In genomic region chr15:70582143-70582945, GRCh38 we compare ENCODE assay signal across 14 cellular contexts.
DNase-seq lines count a peak whose midpoint lies in the region; FAIRE-seq and TF ChIP-seq lines count a peak whose summit lies in the region.
"Had no signal": no experiment of that assay in that cellular context is flagged by ENCODE, and none has a peak within 500 bp of the region (broad histone marks: within the 10 kb centered on the region; RNA-seq: fewer than 3 reads in every experiment).

No MANE protein-coding gene starts in this region.

- DNase-seq in Daoy (ENCODE audit: low read depth) = peak; percentile 23
- DNase-seq in HFFc6 = peak; percentile 41
- no peak for DNase-seq in bronchial epithelial cell (ENCODE audit: low read depth)
- peak; percentile 83 for DNase-seq in myocyte (ENCODE audit: low read depth)
- no peak for DNase-seq in activated CD4-positive, alpha-beta T cell treated with anti-CD3 and anti-CD28 coated beads, Interleukin-2, amount 50 U/mL, for 4 hours
- no peak for DNase-seq in activated CD4-positive, alpha-beta T cell treated with anti-CD3 and anti-CD28 coated beads, Interleukin-2, amount 10 ng/mL, durations not matched to agents 7 days and 5 days
- DNase-seq in activated naive CD4-positive, alpha-beta T cell treated with anti-CD3 and anti-CD28 coated beads, Interleukin-2, amount 10 ng/mL, durations not matched to agents 7 days and 5 days = no peak
- DNase-seq: activated naive CD4-positive, alpha-beta T cell treated with anti-CD3 and anti-CD28 coated beads, Interleukin-2, amount 50 U/mL, for 16 hours; CD4-positive, alpha-beta memory T cell; cerebellar nuclear complex; natural killer cell; NCI-H446 treated with DMSO at 0.1 percent for 48 hours had no signal

- H3K9me3 Mint-ChIP-seq in HFFc6 = peaks cover 6% of the 10 kb centered on the region; the same call in 1 of the 2 replicates
- H3K9me3 Mint-ChIP-seq in activated CD4-positive, alpha-beta T cell treated with anti-CD3 and anti-CD28 coated beads, Interleukin-2, amount 10 ng/mL, durations not matched to agents 7 days and 5 days = no peaks in the 10 kb centered on the region
- no peaks in the 10 kb centered on the region for H3K9me3 Mint-ChIP-seq in activated naive CD4-positive, alpha-beta T cell treated with anti-CD3 and anti-CD28 coated beads, Interleukin-2, amount 10 ng/mL, durations not matched to agents 7 days and 5 days
- H3K9me3 Mint-ChIP-seq: CD4-positive, alpha-beta memory T cell; natural killer cell had no signal

- peaks cover 11% of the 10 kb centered on the region; the same call in 1 of the 2 replicates for H3K36me3 Mint-ChIP-seq in HFFc6 (ENCODE audit: low read depth)
- H3K36me3 Mint-ChIP-seq in activated CD4-positive, alpha-beta T cell treated with anti-CD3 and anti-CD28 coated beads, Interleukin-2, amount 10 ng/mL, durations not matched to agents 7 days and 5 days (ENCODE audit: low read depth) = no peaks in the 10 kb centered on the region
- H3K36me3 Mint-ChIP-seq in activated naive CD4-positive, alpha-beta T cell treated with anti-CD3 and anti-CD28 coated beads, Interleukin-2, amount 10 ng/mL, durations not matched to agents 7 days and 5 days = no peaks in the 10 kb centered on the region
- H3K36me3 Mint-ChIP-seq: CD4-positive, alpha-beta memory T cell; natural killer cell had no signal

- no peak overlapping the region for H3K4me3 Mint-ChIP-seq in HFFc6
- H3K4me3 Mint-ChIP-seq in activated CD4-positive, alpha-beta T cell treated with anti-CD3 and anti-CD28 coated beads, Interleukin-2, amount 10 ng/mL, durations not matched to agents 7 days and 5 days = no peak overlapping the region
- no peak overlapping the region for H3K4me3 Mint-ChIP-seq in activated naive CD4-positive, alpha-beta T cell treated with anti-CD3 and anti-CD28 coated beads, Interleukin-2, amount 10 ng/mL, durations not matched to agents 7 days and 5 days
- H3K4me3 Mint-ChIP-seq: CD4-positive, alpha-beta memory T cell; natural killer cell had no signal

- H3K4me3 ChIP-seq in bronchial epithelial cell (ENCODE audit: low read depth, low read length) = no peak overlapping the region
- H3K4me3 ChIP-seq: lung, prostate gland had no signal

- H3K27ac Mint-ChIP-seq in HFFc6 = no peak overlapping the region
- H3K27ac Mint-ChIP-seq in activated CD4-positive, alpha-beta T cell treated with anti-CD3 and anti-CD28 coated beads, Interleukin-2, amount 10 ng/mL, durations not matched to agents 7 days and 5 days = no peak overlapping the region
- H3K27ac Mint-ChIP-seq in activated naive CD4-positive, alpha-beta T cell treated with anti-CD3 and anti-CD28 coated beads, Interleukin-2, amount 10 ng/mL, durations not matched to agents 7 days and 5 days = no peak overlapping the region
- H3K27ac Mint-ChIP-seq: CD4-positive, alpha-beta memory T cell; natural killer cell had no signal

- FAIRE-seq in bronchial epithelial cell (lab: Jason Lieb, UNC) = peak; percentile 18

- POLR2A ChIA-PET in activated CD4-positive, alpha-beta T cell treated with anti-CD3 and anti-CD28 coated beads, Interleukin-2, amount 10 ng/mL, durations not matched to agents 7 days and 5 days (lab: Charles Lee) = no interaction called here

- H3K4me1 Mint-ChIP-seq in HFFc6 (ENCODE audit: low read depth) = peaks cover 11% of the 10 kb centered on the region
- H3K4me1 Mint-ChIP-seq in activated CD4-positive, alpha-beta T cell treated with anti-CD3 and anti-CD28 coated beads, Interleukin-2, amount 10 ng/mL, durations not matched to agents 7 days and 5 days = peaks cover 9% of the 10 kb centered on the region
- H3K4me1 Mint-ChIP-seq in activated naive CD4-positive, alpha-beta T cell treated with anti-CD3 and anti-CD28 coated beads, Interleukin-2, amount 10 ng/mL, durations not matched to agents 7 days and 5 days = peaks cover 3% of the 10 kb centered on the region

- peaks cover 11% of the 10 kb centered on the region for H3K27me3 Mint-ChIP-seq in HFFc6 (ENCODE audit: insufficient read depth)
- H3K27me3 Mint-ChIP-seq in activated CD4-positive, alpha-beta T cell treated with anti-CD3 and anti-CD28 coated beads, Interleukin-2, amount 10 ng/mL, durations not matched to agents 7 days and 5 days = peaks cover 28% of the 10 kb centered on the region
- peaks cover 40% of the 10 kb centered on the region for H3K27me3 Mint-ChIP-seq in activated naive CD4-positive, alpha-beta T cell treated with anti-CD3 and anti-CD28 coated beads, Interleukin-2, amount 10 ng/mL, durations not matched to agents 7 days and 5 days

- H3K27me3 ChIP-seq in bronchial epithelial cell (ENCODE audit: control insufficient read depth, insufficient read depth, low read length) = peaks cover 25% of the 10 kb centered on the region

- CTCF ChIA-PET in activated CD4-positive, alpha-beta T cell treated with anti-CD3 and anti-CD28 coated beads, Interleukin-2, amount 10 ng/mL, durations not matched to agents 7 days and 5 days (lab: Charles Lee) = no interaction called here
- CTCF ChIA-PET in activated naive CD4-positive, alpha-beta T cell treated with anti-CD3 and anti-CD28 coated beads, Interleukin-2, amount 10 ng/mL, durations not matched to agents 7 days and 5 days (lab: Charles Lee) = interaction anchor here (0.9 kb wide), 1 partner anchor 78 kb away, joined by 3 read pairs; no protein-coding TSS in a partner anchor

- TF ChIP-seq CTCF in HFFc6 (IDR thresholded peaks at IDR 0.05) (no peak), bronchial epithelial cell (IDR thresholded peaks at IDR 0.05; ENCODE audit: insufficient read depth, low read length, severe bottlenecking) (no peak)

- H3K36me3 ChIP-seq in bronchial epithelial cell (ENCODE audit: control insufficient read depth, insufficient read depth, low read length) = no peaks in the 10 kb centered on the region
- H3K36me3 ChIP-seq: prostate gland had no signal

Comparison
In these comparisons a context has a peak if more than half of its experiments do, and no peak if none do; other contexts are left out.
1. DNase-seq: peak in Daoy (single experiment), HFFc6 (single experiment) and myocyte (single experiment); none in bronchial epithelial cell (single experiment), activated CD4-positive, alpha-beta T cell treated with anti-CD3 and anti-CD28 coated beads, Interleukin-2, amount 50 U/mL, for 4 hours (0 of 2), activated CD4-positive, alpha-beta T cell treated with anti-CD3 and anti-CD28 coated beads, Interleukin-2, amount 10 ng/mL, durations not matched to agents 7 days and 5 days (single experiment) and activated naive CD4-positive, alpha-beta T cell treated with anti-CD3 and anti-CD28 coated beads, Interleukin-2, amount 10 ng/mL, durations not matched to agents 7 days and 5 days (single experiment).